8 cellular contexts compared by ENCODE assay signal in the genomic region with DNA sequence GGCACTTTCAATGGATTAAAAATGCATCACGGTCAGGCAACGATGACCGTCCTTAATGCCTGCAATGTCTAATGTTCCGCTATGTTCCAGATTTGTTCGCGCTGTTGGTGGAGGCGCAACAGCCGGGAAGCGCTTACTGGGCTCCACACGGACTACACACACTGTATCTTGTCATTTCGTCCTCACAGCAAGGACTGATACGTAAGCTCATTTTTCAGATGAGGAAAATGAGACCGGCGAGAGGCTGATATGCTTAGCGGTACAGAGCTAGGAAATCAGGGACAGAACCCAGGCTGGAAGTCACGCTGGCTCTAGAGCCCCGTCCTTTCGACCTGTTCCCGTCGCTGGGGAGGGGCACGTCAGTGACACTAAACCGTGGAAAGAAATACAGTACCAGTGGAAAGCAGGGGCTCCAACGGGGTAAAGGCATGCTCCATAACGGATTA. TPM values are rescaled to one million over a fixed set of nuclear protein-coding genes. Genes with fewer than 3 reads are reported as not detected.
DNase-seq lines count a peak whose midpoint lies in the region; ATAC-seq and TF ChIP-seq lines count a peak whose summit lies in the region.

No MANE protein-coding gene starts in this region.

- no peaks in the 10 kb centered on the region for H3K27me3 ChIP-seq in CD4-positive, alpha-beta memory T cell (ENCODE audit: insufficient read depth, low read length)
- H3K27me3 ChIP-seq in gastroesophageal sphincter (no peaks in the 10 kb centered on the region), neural progenitor cell (peaks cover 10% of the 10 kb centered on the region)

- peak overlapping the region; percentile 76 for H3K27ac ChIP-seq in CD4-positive, alpha-beta memory T cell (ENCODE audit: low read depth, low read length)
- H3K27ac ChIP-seq in gastroesophageal sphincter = peak overlapping the region; percentile 76 to 98 (median 96)
- no peak overlapping the region for H3K27ac ChIP-seq in neural progenitor cell

- peak overlapping the region; percentile 97 for H2AFZ ChIP-seq in neural progenitor cell (replicated peaks)

- 0% methylated on average over 3 to 17 of the region's 24 CpGs for WGBS in gastroesophageal sphincter (ENCODE audit: low coverage in 1 of 2), 2 donors

- ATAC-seq in HG03196 (IDR thresholded peaks at IDR 0.05; ENCODE audit: unreplicated experiment) (peak; percentile 30), gastroesophageal sphincter (peak; percentile 48)

- H3K36me3 Mint-ChIP-seq in CD4-positive, alpha-beta memory T cell = peaks cover 12 to 19% of the 10 kb centered on the region in 2 donors
- H3K36me3 Mint-ChIP-seq in activated T-helper 2 cell treated with anti-CD3 and anti-CD28 coated beads, Interferon-gamma antibody, Interleukin-2, Interleukin-4, amounts not matched to agents 10 μg/mL and 5 μg/mL and 100 μg/mL, durations not matched to agents 14 hours and 24 hours and 36 hours (ENCODE audit: low read depth) = peaks cover 25% of the 10 kb centered on the region
- H3K36me3 Mint-ChIP-seq in neural progenitor cell = no peaks in the 10 kb centered on the region

- intact Hi-C loops in CD4-positive, alpha-beta memory T cell (cut with micrococcal nuclease) = loop anchor here (1.0 to 5.0 kb wide), 7 partner anchors 9 to 97 kb away; no protein-coding TSS in a partner anchor
- intact Hi-C loops in activated T-helper 2 cell treated with anti-CD3 and anti-CD28 coated beads, Interferon-gamma antibody, Interleukin-2, Interleukin-4, amounts not matched to agents 10 μg/mL and 5 μg/mL and 100 μg/mL, durations not matched to agents 14 hours and 24 hours and 36 hours (cut with micrococcal nuclease) = loop anchor here (1.0 to 5.0 kb wide), 4 partner anchors 14 to 98 kb away; no protein-coding TSS in a partner anchor

- peak overlapping the region; percentile 63 for H3K9ac ChIP-seq in neural progenitor cell

- TF ChIP-seq POLR2A in gastroesophageal sphincter (IDR thresholded peaks at IDR 0.05) = no peak

- peak overlapping the region; percentile 93 for H3K4me2 ChIP-seq in neural progenitor cell

- peak overlapping the region; percentile 95 to 99 (median 99) for H3K27ac Mint-ChIP-seq in CD4-positive, alpha-beta memory T cell
- H3K27ac Mint-ChIP-seq in activated T-helper 2 cell treated with anti-CD3 and anti-CD28 coated beads, Interferon-gamma antibody, Interleukin-2, Interleukin-4, amounts not matched to agents 10 μg/mL and 5 μg/mL and 100 μg/mL, durations not matched to agents 14 hours and 24 hours and 36 hours = peak overlapping the region; percentile 97
- H3K27ac Mint-ChIP-seq in neural progenitor cell = peak overlapping the region; percentile 96

- H4K20me1 ChIP-seq in neural progenitor cell (ENCODE audit: low read depth) = no peaks in the 10 kb centered on the region

- H3K4me3 Mint-ChIP-seq in CD4-positive, alpha-beta memory T cell = peak overlapping the region; percentile 95 to 99 (median 98)
- H3K4me3 Mint-ChIP-seq in activated T-helper 2 cell treated with anti-CD3 and anti-CD28 coated beads, Interferon-gamma antibody, Interleukin-2, Interleukin-4, amounts not matched to agents 10 μg/mL and 5 μg/mL and 100 μg/mL, durations not matched to agents 14 hours and 24 hours and 36 hours (ENCODE audit: low read depth) = peak overlapping the region; percentile 92
- H3K4me3 Mint-ChIP-seq in neural progenitor cell = peak overlapping the region; percentile 95

- H3K4me3 ChIP-seq in CD4-positive, alpha-beta memory T cell (ENCODE audit: low read length in 2 of 2) = peak overlapping the region; percentile 74 to 94
- peak overlapping the region; percentile 52 to 92 for H3K4me3 ChIP-seq in gastroesophageal sphincter
- H3K4me3 ChIP-seq in neural progenitor cell = peak overlapping the region; percentile 86

- H3K27me3 Mint-ChIP-seq in CD4-positive, alpha-beta memory T cell = no peaks in the 10 kb centered on the region
- H3K27me3 Mint-ChIP-seq in activated T-helper 2 cell treated with anti-CD3 and anti-CD28 coated beads, Interferon-gamma antibody, Interleukin-2, Interleukin-4, amounts not matched to agents 10 μg/mL and 5 μg/mL and 100 μg/mL, durations not matched to agents 14 hours and 24 hours and 36 hours (ENCODE audit: low read depth) = no peaks in the 10 kb centered on the region
- H3K27me3 Mint-ChIP-seq in neural progenitor cell (ENCODE audit: insufficient read depth, low read depth) = peaks cover 4% of the 10 kb centered on the region

- H3F3A ChIP-seq in neural progenitor cell (ENCODE audit: low read depth) = peaks cover 15% of the 10 kb centered on the region

- no peak for TF ChIP-seq CTCF in gastroesophageal sphincter (IDR thresholded peaks at IDR 0.05)
- TF ChIP-seq CTCF in neural progenitor cell (IDR thresholded peaks at IDR 0.05) = no peak

- CTCF ChIA-PET in CD4-positive, alpha-beta memory T cell (lab: Charles Lee; ENCODE audit: partially characterized antibody) = interaction anchor here (0.9 to 5.4 kb wide), 12 partner anchors 9 to 99 kb away, joined by 3 to 83 read pairs (median 10); no protein-coding TSS in a partner anchor

- H3K9me3 ChIP-seq in CD4-positive, alpha-beta memory T cell (ENCODE audit: control insufficient read depth in 1 of 2, low read length in 2 of 2) = no peaks in the 10 kb centered on the region
- peaks cover 0 to 16% (median 0%) of the 10 kb centered on the region in 3 donors for H3K9me3 ChIP-seq in gastroesophageal sphincter
- no peaks in the 10 kb centered on the region for H3K9me3 ChIP-seq in neural progenitor cell (ENCODE audit: low read depth)

- DNase-seq in CD4-positive, alpha-beta memory T cell = peak in 1 of 5 donors; percentile 68
- peak; percentile 16 for DNase-seq in GM19238 (ENCODE audit: insufficient read length, low spot score)
- DNase-seq in NCI-H82 (lab: John Stamatoyannopoulos, UW) = peak; percentile 72
- no peak for DNase-seq in activated T-helper 2 cell treated with anti-CD3 and anti-CD28 coated beads, Interferon-gamma antibody, Interleukin-2, Interleukin-4, amounts not matched to agents 10 μg/mL and 5 μg/mL and 100 μg/mL, durations not matched to agents 14 hours and 24 hours and 36 hours (ENCODE audit: low spot score)
- DNase-seq in neural progenitor cell (ENCODE audit: low spot score) = peak; percentile 48
- no peak for DNase-seq in T1000 (lab: John Stamatoyannopoulos, UW)

- H3K36me3 ChIP-seq in CD4-positive, alpha-beta memory T cell (ENCODE audit: insufficient read depth, low read length) = no peaks in the 10 kb centered on the region
- no peaks in the 10 kb centered on the region for H3K36me3 ChIP-seq in gastroesophageal sphincter
- no peaks in the 10 kb centered on the region for H3K36me3 ChIP-seq in neural progenitor cell

- no peaks in the 10 kb centered on the region for H3K79me2 ChIP-seq in neural progenitor cell (ENCODE audit: low read depth)

- TF ChIP-seq EP300 in gastroesophageal sphincter (IDR thresholded peaks at IDR 0.05) = no peak

- POLR2A ChIA-PET in CD4-positive, alpha-beta memory T cell (lab: Charles Lee; ENCODE audit: partially characterized antibody) = interaction anchor here (0.6 to 7.7 kb wide), 21 partner anchors 11 to 128 kb away, joined by 3 to 409 read pairs (median 7); no protein-coding TSS in a partner anchor

- peaks cover 24 to 53% (median 39%) of the 10 kb centered on the region in 4 donors for H3K4me1 Mint-ChIP-seq in CD4-positive, alpha-beta memory T cell
- H3K4me1 Mint-ChIP-seq in activated T-helper 2 cell treated with anti-CD3 and anti-CD28 coated beads, Interferon-gamma antibody, Interleukin-2, Interleukin-4, amounts not matched to agents 10 μg/mL and 5 μg/mL and 100 μg/mL, durations not matched to agents 14 hours and 24 hours and 36 hours (ENCODE audit: low read depth) = peaks cover 46% of the 10 kb centered on the region
- H3K4me1 Mint-ChIP-seq in neural progenitor cell = peaks cover 3% of the 10 kb centered on the region

- peaks cover 57% of the 10 kb centered on the region for H3K4me1 ChIP-seq in CD4-positive, alpha-beta memory T cell (ENCODE audit: insufficient read depth, low read length)
- peaks cover 0 to 17% (median 5%) of the 10 kb centered on the region in 3 donors for H3K4me1 ChIP-seq in gastroesophageal sphincter
- peaks cover 5% of the 10 kb centered on the region for H3K4me1 ChIP-seq in neural progenitor cell

- H3K9me3 Mint-ChIP-seq in CD4-positive, alpha-beta memory T cell = peaks cover 0 to 25% (median 9%) of the 10 kb centered on the region in 8 donors
- H3K9me3 Mint-ChIP-seq in activated T-helper 2 cell treated with anti-CD3 and anti-CD28 coated beads, Interferon-gamma antibody, Interleukin-2, Interleukin-4, amounts not matched to agents 10 μg/mL and 5 μg/mL and 100 μg/mL, durations not matched to agents 14 hours and 24 hours and 36 hours = peaks cover 31% of the 10 kb centered on the region
- H3K9me3 Mint-ChIP-seq in neural progenitor cell = peaks cover 7% of the 10 kb centered on the region

RNA-seq across cellular contexts. Expression of a gene that starts 0.7 kb away (rescaled TPM):
- total RNA-seq in CD4-positive, alpha-beta memory T cell = 10 to 100 TPM; 26.7 to 30.7 TPM
- 10 to 100 TPM; 25.2 to 28.9 TPM for polyA plus RNA-seq in CD4-positive, alpha-beta memory T cell
- 12.4 and 17.5 TPM in 2 replicates for total RNA-seq in activated T-helper 2 cell treated with anti-CD3 and anti-CD28 coated beads, Interferon-gamma antibody, Interleukin-2, Interleukin-4, amounts not matched to agents 10 μg/mL and 5 μg/mL and 100 μg/mL, durations not matched to agents 14 hours and 24 hours and 36 hours
- total RNA-seq in gastroesophageal sphincter (10 to 100 TPM in 1 of 4 donors, 1 to 10 TPM in 3; 6.8 to 11.9 (median 8.5) TPM), neural progenitor cell (ENCODE audit: low replicate concordance) (4.8 and 14.5 TPM in 2 replicates)

Comparison
In these comparisons a context has a peak if more than half of its experiments do, and no peak if none do; other contexts are left out.
1. DNase-seq: peak in GM19238 (single experiment), NCI-H82 (single experiment) and neural progenitor cell (single experiment); none in activated T-helper 2 cell treated with anti-CD3 and anti-CD28 coated beads, Interferon-gamma antibody, Interleukin-2, Interleukin-4, amounts not matched to agents 10 μg/mL and 5 μg/mL and 100 μg/mL, durations not matched to agents 14 hours and 24 hours and 36 hours (single experiment) and T1000 (single experiment).
2. Peak in every context shown above with its lines, with median percentiles within 50 percentile points of each other: H3K4me3 ChIP-seq, H3K27ac Mint-ChIP-seq and H3K4me3 Mint-ChIP-seq.